ENCODE assay signal across 8 cellular contexts in genomic region chr1:8671313-8671917, GRCh38.
DNase-seq lines count a peak whose midpoint lies in the region; ATAC-seq and TF ChIP-seq lines count a peak whose summit lies in the region.

No MANE protein-coding gene starts in this region.

- no peak for DNase-seq in DND-41
- DNase-seq in SK-N-SH = peak; percentile 60
- DNase-seq in esophagus squamous epithelium (lab: John Stamatoyannopoulos, UW) = no peak
- DNase-seq in natural killer cell = no peak
- no peak for DNase-seq in stimulated activated naive CD8-positive, alpha-beta T cell treated with anti-CD3 and anti-CD28 coated beads, Interleukin-15, Interleukin-2, amounts not matched to agents 100 U/mL and 50 U/mL, for 24 hours
- DNase-seq in T-helper 2 cell treated with Interferon-gamma antibody and Interleukin-4, amounts not matched to agents 5 μg/mL and 100 μg/mL, for 36 hours (ENCODE audit: low spot score) = no peak

- peak overlapping the region; percentile 29 to 74 for H3K27ac Mint-ChIP-seq in natural killer cell
- H3K27ac Mint-ChIP-seq in T-helper 2 cell treated with Interferon-gamma antibody and Interleukin-4, amounts not matched to agents 5 μg/mL and 100 μg/mL, for 36 hours = no peak overlapping the region

- intact Hi-C loops in esophagus squamous epithelium (cut with DNase I) = loop anchor here (10.0 kb wide), 1 partner anchor 107 kb away; no protein-coding TSS in a partner anchor
- intact Hi-C loops in natural killer cell (cut with micrococcal nuclease) = loop anchor here (1.0 kb wide), 1 partner anchor 110 kb away; no protein-coding TSS in a partner anchor

- TF ChIP-seq RAD21 in Ishikawa (IDR thresholded peaks at IDR 0.05; ENCODE audit: low read depth) = peak; percentile 67
- TF ChIP-seq RAD21 in SK-N-SH (IDR thresholded peaks at IDR 0.05; ENCODE audit: low read length) = peak; percentile 84

- CTCF ChIA-PET in SK-N-SH (lab: Yijun Ruan, JAX) = interaction anchor here (0.6 to 8.6 kb wide), 27 partner anchors 8 to 272 kb away, joined by 3 to 65 read pairs (median 5); no protein-coding TSS in a partner anchor

- H3K4me1 Mint-ChIP-seq in natural killer cell = peaks cover 39 to 42% of the 10 kb centered on the region in 2 donors
- peaks cover 48% of the 10 kb centered on the region for H3K4me1 Mint-ChIP-seq in T-helper 2 cell treated with Interferon-gamma antibody and Interleukin-4, amounts not matched to agents 5 μg/mL and 100 μg/mL, for 36 hours (ENCODE audit: low read depth)

- TF ChIP-seq CTCF in DND-41 (IDR thresholded peaks at IDR 0.05; ENCODE audit: borderline replicate concordance, extremely low read depth, low read length, poor library complexity, severe bottlenecking) (peak; percentile 68), SK-N-SH (IDR thresholded peaks at IDR 0.05) (peak; percentile 81), esophagus squamous epithelium (IDR thresholded peaks at IDR 0.05) (peak; percentile 67 to 88 (median 76)), natural killer cell (IDR thresholded peaks at IDR 0.05) (peak; percentile 84)

- H4K20me1 ChIP-seq in DND-41 (ENCODE audit: insufficient read depth, low read length) (peaks cover 31% of the 10 kb centered on the region), SK-N-SH (ENCODE audit: insufficient read depth) (peaks cover 57% of the 10 kb centered on the region)

- H2AFZ ChIP-seq in DND-41 (ENCODE audit: low read depth, low read length) (no peak overlapping the region), SK-N-SH (ENCODE audit: low read depth) (no peak overlapping the region)

- WGBS in SK-N-SH (ENCODE audit: low lambda C conversion rate) = 42% methylated on average over 8 of the region's 8 CpGs
- WGBS in esophagus squamous epithelium, 2 donors = 26 to 33% methylated on average over 8 of the region's 8 CpGs

- no peaks in the 10 kb centered on the region for H3K27me3 Mint-ChIP-seq in natural killer cell (ENCODE audit: low read depth in 2 of 2)
- no peaks in the 10 kb centered on the region for H3K27me3 Mint-ChIP-seq in T-helper 2 cell treated with Interferon-gamma antibody and Interleukin-4, amounts not matched to agents 5 μg/mL and 100 μg/mL, for 36 hours (ENCODE audit: low read depth)

- no peaks in the 10 kb centered on the region for H3K9me3 Mint-ChIP-seq in natural killer cell
- H3K9me3 Mint-ChIP-seq in T-helper 2 cell treated with Interferon-gamma antibody and Interleukin-4, amounts not matched to agents 5 μg/mL and 100 μg/mL, for 36 hours = no peaks in the 10 kb centered on the region

- TF ChIP-seq EP300 in Ishikawa (IDR thresholded peaks at IDR 0.05; ENCODE audit: borderline replicate concordance) = no peak
- no peak for TF ChIP-seq EP300 in SK-N-SH (IDR thresholded peaks at IDR 0.05; ENCODE audit: borderline replicate concordance in 1 of 2, low read depth in 1 of 2, low read length in 1 of 2)

- H3K9me3 ChIP-seq in DND-41 (ENCODE audit: insufficient read depth, low read length, severe bottlenecking) (no peaks in the 10 kb centered on the region), SK-N-SH (no peaks in the 10 kb centered on the region), esophagus squamous epithelium (no peaks in the 10 kb centered on the region)

- H3K79me2 ChIP-seq in DND-41 (ENCODE audit: insufficient read depth, low read length) (peaks cover 25% of the 10 kb centered on the region), SK-N-SH (ENCODE audit: insufficient read depth) (peaks cover 73% of the 10 kb centered on the region)

- H3K36me3 Mint-ChIP-seq in natural killer cell = no peaks in the 10 kb centered on the region
- H3K36me3 Mint-ChIP-seq in T-helper 2 cell treated with Interferon-gamma antibody and Interleukin-4, amounts not matched to agents 5 μg/mL and 100 μg/mL, for 36 hours (ENCODE audit: low read depth) = peaks cover 4% of the 10 kb centered on the region

- H3K9ac ChIP-seq in DND-41 (ENCODE audit: low read depth, low read length) (no peak overlapping the region), SK-N-SH (no peak overlapping the region)

- H3K4me2 ChIP-seq in DND-41 (ENCODE audit: insufficient read depth, low read length) (no peak overlapping the region), SK-N-SH (no peak overlapping the region)

- H3K27me3 ChIP-seq in DND-41 (ENCODE audit: insufficient read depth, low read length, poor library complexity) (no peaks in the 10 kb centered on the region), SK-N-SH (ENCODE audit: insufficient read depth) (no peaks in the 10 kb centered on the region), esophagus squamous epithelium (no peaks in the 10 kb centered on the region)

- POLR2A ChIA-PET in SK-N-SH (lab: Yijun Ruan, JAX) = no interaction called here

- H3F3A ChIP-seq in SK-N-SH (replicated peaks; ENCODE audit: insufficient read depth) = peaks cover 5% of the 10 kb centered on the region

- H3K36me3 ChIP-seq in DND-41 (ENCODE audit: insufficient read depth, low read length) (no peaks in the 10 kb centered on the region), SK-N-SH (replicated peaks in 1 of 2; ENCODE audit: control insufficient read depth in 1 of 2, insufficient read depth in 2 of 2, low read length in 1 of 2) (no peaks in the 10 kb centered on the region), esophagus squamous epithelium (no peaks in the 10 kb centered on the region)

- H3K4me3 Mint-ChIP-seq in natural killer cell = peak overlapping the region; percentile 11
- no peak overlapping the region for H3K4me3 Mint-ChIP-seq in T-helper 2 cell treated with Interferon-gamma antibody and Interleukin-4, amounts not matched to agents 5 μg/mL and 100 μg/mL, for 36 hours

- H3K4me3 ChIP-seq in DND-41 (ENCODE audit: low read depth in 1 of 2, low read length in 2 of 2) (no peak overlapping the region), SK-N-SH (ENCODE audit: low read depth in 2 of 2, low read length in 1 of 2) (no peak overlapping the region), esophagus squamous epithelium (no peak overlapping the region)

- H3K9me2 ChIP-seq in SK-N-SH = no peaks in the 10 kb centered on the region

- TF ChIP-seq POLR2A in esophagus squamous epithelium (IDR thresholded peaks at IDR 0.05) = no peak

- H3K27ac ChIP-seq in DND-41 (ENCODE audit: low read length) (no peak overlapping the region), SK-N-SH (ENCODE audit: low read depth in 2 of 2, low read length in 1 of 2) (no peak overlapping the region; a peak in 1 of 4 replicates), esophagus squamous epithelium (no peak overlapping the region)

- ATAC-seq in DND-41 (ENCODE audit: insufficient read depth, low read depth) (peak; percentile 50; the same call in 1 of the 3 replicates), natural killer cell (peak in 2 of 3 donors; percentile 68 to 77), GM21360 (IDR thresholded peaks at IDR 0.05; ENCODE audit: unreplicated experiment) (no peak)
- no peak for ATAC-seq in stimulated activated naive CD8-positive, alpha-beta T cell treated with anti-CD3 and anti-CD28 coated beads, Interleukin-15, Interleukin-2, amounts not matched to agents 100 U/mL and 50 U/mL, for 24 hours

- H3K4me1 ChIP-seq in DND-41 (ENCODE audit: insufficient read depth, low read length) (no peaks in the 10 kb centered on the region), SK-N-SH (ENCODE audit: control insufficient read depth in 1 of 2, insufficient read depth in 2 of 2, low read depth in 1 of 2, low read length in 1 of 2) (peaks cover 30 to 52% of the 10 kb centered on the region in 2 experiments), esophagus squamous epithelium (peaks cover 4 to 61% (median 19%) of the 10 kb centered on the region in 3 donors)

TF ChIP-seq in Ishikawa, 13 proteins besides CTCF, POLR2A, EP300 and RAD21:
- TF ChIP-seq TCF12 (IDR thresholded peaks at IDR 0.05; ENCODE audit: low read depth) = no peak
- TF ChIP-seq ZBTB7A (IDR thresholded peaks at IDR 0.05; ENCODE audit: low read depth) = no peak

TF ChIP-seq in SK-N-SH, 30 proteins besides CTCF, POLR2A, EP300 and RAD21:
- TF ChIP-seq SMC3 (IDR thresholded peaks at IDR 0.05; ENCODE audit: low read depth, low read length) = peak; percentile 78
- peak; percentile 52; the same call in 1 of the 2 replicates for TF ChIP-seq TCF12 (IDR thresholded peaks at IDR 0.05)
- peak; percentile 55; the same call in 1 of the 2 replicates for TF ChIP-seq NFIC (IDR thresholded peaks at IDR 0.05; ENCODE audit: borderline replicate concordance)
- no peak for TF ChIP-seq TAF1 (IDR thresholded peaks at IDR 0.05; ENCODE audit: borderline replicate concordance, low read depth, low read length)
- no peak for TF ChIP-seq EZH2phosphoT487 (IDR thresholded peaks at IDR 0.05; ENCODE audit: borderline replicate concordance, low read depth)
- TF ChIP-seq NRF1 (IDR thresholded peaks at IDR 0.05; ENCODE audit: low read depth, low read length) = no peak
- TF ChIP-seq SIN3A (IDR thresholded peaks at IDR 0.05; ENCODE audit: borderline replicate concordance, low read depth, low read length) = no peak
- no peak for TF ChIP-seq ZBTB33 (IDR thresholded peaks at IDR 0.05; ENCODE audit: borderline replicate concordance, low read depth)

Comparison
In these comparisons a context has a peak if more than half of its experiments do, and no peak if none do; other contexts are left out.
1. ATAC-seq: peak in DND-41 (single experiment) and natural killer cell (2 of 3); none in stimulated activated naive CD8-positive, alpha-beta T cell treated with anti-CD3 and anti-CD28 coated beads, Interleukin-15, Interleukin-2, amounts not matched to agents 100 U/mL and 50 U/mL, for 24 hours (single experiment) and GM21360 (single experiment).
2. Peak in every context shown above with its lines, with median percentiles within 50 percentile points of each other: CTCF ChIP-seq.